ENCODE assay signal across 1 cellular context in genomic region chr17:64496786-64497564, GRCh38.
TF ChIP-seq lines count a peak whose summit lies in the region.

Gene POLG2 (minus strand): TSS chr17:64497054. CDS start chr17:64496968, 86 bp downstream.

TF ChIP-seq in HepG2, 621 proteins besides CTCF, POLR2A, EP300 and RAD21 (continued from another document and continues in another):
- TF ChIP-seq, protein P1, sequence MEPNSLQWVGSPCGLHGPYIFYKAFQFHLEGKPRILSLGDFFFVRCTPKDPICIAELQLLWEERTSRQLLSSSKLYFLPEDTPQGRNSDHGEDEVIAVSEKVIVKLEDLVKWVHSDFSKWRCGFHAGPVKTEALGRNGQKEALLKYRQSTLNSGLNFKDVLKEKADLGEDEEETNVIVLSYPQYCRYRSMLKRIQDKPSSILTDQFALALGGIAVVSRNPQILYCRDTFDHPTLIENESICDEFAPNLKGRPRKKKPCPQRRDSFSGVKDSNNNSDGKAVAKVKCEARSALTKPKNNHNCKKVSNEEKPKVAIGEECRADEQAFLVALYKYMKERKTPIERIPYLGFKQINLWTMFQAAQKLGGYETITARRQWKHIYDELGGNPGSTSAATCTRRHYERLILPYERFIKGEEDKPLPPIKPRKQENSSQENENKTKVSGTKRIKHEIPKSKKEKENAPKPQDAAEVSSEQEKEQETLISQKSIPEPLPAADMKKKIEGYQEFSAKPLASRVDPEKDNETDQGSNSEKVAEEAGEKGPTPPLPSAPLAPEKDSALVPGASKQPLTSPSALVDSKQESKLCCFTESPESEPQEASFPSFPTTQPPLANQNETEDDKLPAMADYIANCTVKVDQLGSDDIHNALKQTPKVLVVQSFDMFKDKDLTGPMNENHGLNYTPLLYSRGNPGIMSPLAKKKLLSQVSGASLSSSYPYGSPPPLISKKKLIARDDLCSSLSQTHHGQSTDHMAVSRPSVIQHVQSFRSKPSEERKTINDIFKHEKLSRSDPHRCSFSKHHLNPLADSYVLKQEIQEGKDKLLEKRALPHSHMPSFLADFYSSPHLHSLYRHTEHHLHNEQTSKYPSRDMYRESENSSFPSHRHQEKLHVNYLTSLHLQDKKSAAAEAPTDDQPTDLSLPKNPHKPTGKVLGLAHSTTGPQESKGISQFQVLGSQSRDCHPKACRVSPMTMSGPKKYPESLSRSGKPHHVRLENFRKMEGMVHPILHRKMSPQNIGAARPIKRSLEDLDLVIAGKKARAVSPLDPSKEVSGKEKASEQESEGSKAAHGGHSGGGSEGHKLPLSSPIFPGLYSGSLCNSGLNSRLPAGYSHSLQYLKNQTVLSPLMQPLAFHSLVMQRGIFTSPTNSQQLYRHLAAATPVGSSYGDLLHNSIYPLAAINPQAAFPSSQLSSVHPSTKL (CRISPR knock-in tag; IDR thresholded peaks at IDR 0.05) = peak; percentile 68
- TF ChIP-seq RBM22 (optimal IDR thresholded peaks at IDR 0.05; ENCODE audit: low read length) (peak; percentile 99), ZNF331 (CRISPR knock-in tag; IDR thresholded peaks at IDR 0.05) (peak; percentile 63; the same call in 1 of the 2 replicates), ZFP82 (CRISPR knock-in tag; IDR thresholded peaks at IDR 0.05; ENCODE audit: borderline replicate concordance) (no peak), ZNF792 (CRISPR knock-in tag; IDR thresholded peaks at IDR 0.05) (peak; percentile 80; the same call in 1 of the 2 replicates), REPIN1 (CRISPR knock-in tag; IDR thresholded peaks at IDR 0.05; ENCODE audit: borderline replicate concordance, low read depth) (no peak; the same call in none of the 2 replicates), ZNF639 (CRISPR knock-in tag; conservative IDR thresholded peaks at IDR 0.05) (peak; percentile 79), ZNF205 (CRISPR knock-in tag; IDR thresholded peaks at IDR 0.05) (0 out of 2 replicates have a peak, but pooled peaks have one; percentile 12), ZNF589 (CRISPR knock-in tag; conservative IDR thresholded peaks at IDR 0.05) (no peak; the same call in 1 of the 2 replicates), RNF2 (conservative IDR thresholded peaks at IDR 0.05; ENCODE audit: low read depth) (no peak), LBX2 (CRISPR knock-in tag; IDR thresholded peaks at IDR 0.05; ENCODE audit: borderline replicate concordance) (peak; percentile 36; the same call in 1 of the 2 replicates), SUZ12 (IDR thresholded peaks at IDR 0.05; ENCODE audit: low read depth, low read length) (peak; percentile 13; the same call in 1 of the 2 replicates), JUND (CRISPR knock-in tag; IDR thresholded peaks at IDR 0.05) (peak; percentile 57; the same call in 1 of the 2 replicates), SNAPC2 (CRISPR knock-in tag; IDR thresholded peaks at IDR 0.05) (peak; percentile 85; the same call in 1 of the 2 replicates), ZSCAN9 (CRISPR knock-in tag; IDR thresholded peaks at IDR 0.05; ENCODE audit: borderline replicate concordance) (peak; percentile 61; the same call in 1 of the 2 replicates), NRL (CRISPR knock-in tag; IDR thresholded peaks at IDR 0.05; ENCODE audit: borderline replicate concordance) (peak; percentile 97), ZNF180 (CRISPR knock-in tag; IDR thresholded peaks at IDR 0.05; ENCODE audit: borderline replicate concordance, low read depth) (0 out of 2 replicates have a peak, but pooled peaks have one; percentile 77), ZNF335 (CRISPR knock-in tag; IDR thresholded peaks at IDR 0.05) (peak; percentile 90), HOXA3 (CRISPR knock-in tag; IDR thresholded peaks at IDR 0.05) (peak; percentile 95), ZNF282 (IDR thresholded peaks at IDR 0.05; ENCODE audit: partially characterized antibody) (no peak), ZNF317 (CRISPR knock-in tag; IDR thresholded peaks at IDR 0.05) (peak; percentile 88), MBNL3 (CRISPR knock-in tag; conservative IDR thresholded peaks at IDR 0.05) (no peak), NR1H2 (CRISPR knock-in tag; IDR thresholded peaks at IDR 0.05; ENCODE audit: borderline replicate concordance, low read depth) (no peak), SMAD9 (CRISPR knock-in tag; IDR thresholded peaks at IDR 0.05) (peak; percentile 81; the same call in 1 of the 2 replicates), ZSCAN22 (CRISPR knock-in tag; IDR thresholded peaks at IDR 0.05) (no peak), RFX1 (IDR thresholded peaks at IDR 0.05) (no peak), KLF11 (CRISPR knock-in tag; IDR thresholded peaks at IDR 0.05) (no peak; the same call in none of the 2 replicates), ZBTB1 (CRISPR knock-in tag; IDR thresholded peaks at IDR 0.05; ENCODE audit: borderline replicate concordance) (no peak), HOXA7 (CRISPR knock-in tag; IDR thresholded peaks at IDR 0.05) (no peak), ZNF775 (CRISPR knock-in tag; IDR thresholded peaks at IDR 0.05; ENCODE audit: borderline replicate concordance) (no peak), CCAR2 (optimal IDR thresholded peaks at IDR 0.05; ENCODE audit: low read depth, low read length) (no peak), MXI1 (IDR thresholded peaks at IDR 0.05; ENCODE audit: borderline replicate concordance, low read depth, low read length) (peak; percentile 80; the same call in 1 of the 3 replicates), SPEN (CRISPR knock-in tag; IDR thresholded peaks at IDR 0.05; ENCODE audit: low read depth) (peak; percentile 67), FOXK2 (IDR thresholded peaks at IDR 0.05) (no peak), KMT2A (CRISPR knock-in tag; IDR thresholded peaks at IDR 0.05) (peak; percentile 94), ZNF468 (CRISPR knock-in tag; IDR thresholded peaks at IDR 0.05) (0 out of 2 replicates have a peak, but pooled peaks have one; percentile 84), NFAT5 (CRISPR knock-in tag; IDR thresholded peaks at IDR 0.05) (no peak; the same call in 1 of the 2 replicates), PHF20 (CRISPR knock-in tag; IDR thresholded peaks at IDR 0.05) (peak; percentile 82), ZNF33A (CRISPR knock-in tag; IDR thresholded peaks at IDR 0.05; ENCODE audit: borderline replicate concordance) (no peak; the same call in 1 of the 2 replicates), ZNF562 (CRISPR knock-in tag; IDR thresholded peaks at IDR 0.05; ENCODE audit: borderline replicate concordance) (no peak), RFX3 (CRISPR knock-in tag; IDR thresholded peaks at IDR 0.05) (no peak), YEATS4 (CRISPR knock-in tag; IDR thresholded peaks at IDR 0.05; ENCODE audit: borderline replicate concordance) (peak; percentile 91), ZSCAN25 (CRISPR knock-in tag; IDR thresholded peaks at IDR 0.05) (0 out of 2 replicates have a peak, but pooled peaks have one; percentile 59), GMEB2 (CRISPR knock-in tag; IDR thresholded peaks at IDR 0.05; ENCODE audit: low read depth) (peak; percentile 85)
- TF ChIP-seq, protein P2, sequence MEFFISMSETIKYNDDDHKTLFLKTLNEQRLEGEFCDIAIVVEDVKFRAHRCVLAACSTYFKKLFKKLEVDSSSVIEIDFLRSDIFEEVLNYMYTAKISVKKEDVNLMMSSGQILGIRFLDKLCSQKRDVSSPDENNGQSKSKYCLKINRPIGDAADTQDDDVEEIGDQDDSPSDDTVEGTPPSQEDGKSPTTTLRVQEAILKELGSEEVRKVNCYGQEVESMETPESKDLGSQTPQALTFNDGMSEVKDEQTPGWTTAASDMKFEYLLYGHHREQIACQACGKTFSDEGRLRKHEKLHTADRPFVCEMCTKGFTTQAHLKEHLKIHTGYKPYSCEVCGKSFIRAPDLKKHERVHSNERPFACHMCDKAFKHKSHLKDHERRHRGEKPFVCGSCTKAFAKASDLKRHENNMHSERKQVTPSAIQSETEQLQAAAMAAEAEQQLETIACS (CRISPR knock-in tag; IDR thresholded peaks at IDR 0.05) = no peak
- TF ChIP-seq, protein P3, sequence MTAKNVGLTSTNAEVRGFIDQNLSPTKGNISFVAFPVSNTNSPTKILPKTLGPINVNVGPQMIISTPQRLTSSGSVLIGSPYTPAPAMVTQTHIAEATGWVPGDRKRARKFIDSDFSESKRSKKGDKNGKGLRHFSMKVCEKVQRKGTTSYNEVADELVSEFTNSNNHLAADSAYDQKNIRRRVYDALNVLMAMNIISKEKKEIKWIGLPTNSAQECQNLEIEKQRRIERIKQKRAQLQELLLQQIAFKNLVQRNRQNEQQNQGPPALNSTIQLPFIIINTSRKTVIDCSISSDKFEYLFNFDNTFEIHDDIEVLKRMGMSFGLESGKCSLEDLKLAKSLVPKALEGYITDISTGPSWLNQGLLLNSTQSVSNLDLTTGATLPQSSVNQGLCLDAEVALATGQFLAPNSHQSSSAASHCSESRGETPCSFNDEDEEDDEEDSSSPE (CRISPR knock-in tag; IDR thresholded peaks at IDR 0.05) = peak; percentile 68
- TF ChIP-seq, protein P4, sequence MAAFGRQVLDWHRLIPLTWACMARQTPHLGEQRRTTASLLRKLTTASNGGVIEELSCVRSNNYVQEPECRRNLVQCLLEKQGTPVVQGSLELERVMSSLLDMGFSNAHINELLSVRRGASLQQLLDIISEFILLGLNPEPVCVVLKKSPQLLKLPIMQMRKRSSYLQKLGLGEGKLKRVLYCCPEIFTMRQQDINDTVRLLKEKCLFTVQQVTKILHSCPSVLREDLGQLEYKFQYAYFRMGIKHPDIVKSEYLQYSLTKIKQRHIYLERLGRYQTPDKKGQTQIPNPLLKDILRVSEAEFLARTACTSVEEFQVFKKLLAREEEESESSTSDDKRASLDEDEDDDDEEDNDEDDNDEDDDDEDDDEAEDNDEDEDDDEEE (CRISPR knock-in tag; IDR thresholded peaks at IDR 0.05) = peak; percentile 57; the same call in 1 of the 2 replicates
- TF ChIP-seq, protein P5, sequence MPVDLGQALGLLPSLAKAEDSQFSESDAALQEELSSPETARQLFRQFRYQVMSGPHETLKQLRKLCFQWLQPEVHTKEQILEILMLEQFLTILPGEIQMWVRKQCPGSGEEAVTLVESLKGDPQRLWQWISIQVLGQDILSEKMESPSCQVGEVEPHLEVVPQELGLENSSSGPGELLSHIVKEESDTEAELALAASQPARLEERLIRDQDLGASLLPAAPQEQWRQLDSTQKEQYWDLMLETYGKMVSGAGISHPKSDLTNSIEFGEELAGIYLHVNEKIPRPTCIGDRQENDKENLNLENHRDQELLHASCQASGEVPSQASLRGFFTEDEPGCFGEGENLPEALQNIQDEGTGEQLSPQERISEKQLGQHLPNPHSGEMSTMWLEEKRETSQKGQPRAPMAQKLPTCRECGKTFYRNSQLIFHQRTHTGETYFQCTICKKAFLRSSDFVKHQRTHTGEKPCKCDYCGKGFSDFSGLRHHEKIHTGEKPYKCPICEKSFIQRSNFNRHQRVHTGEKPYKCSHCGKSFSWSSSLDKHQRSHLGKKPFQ (CRISPR knock-in tag; IDR thresholded peaks at IDR 0.05; ENCODE audit: insufficient replicate concordance) = peak; percentile 96
